In genomic region chr2:241802806-241803318, GRCh38 we compare ENCODE assay signal across 12 cellular contexts. TPM values are rescaled to one million over a fixed set of nuclear protein-coding genes. Genes with fewer than 3 reads are reported as not detected.
DNase-seq lines count a peak whose midpoint lies in the region; ATAC-seq and TF ChIP-seq lines count a peak whose summit lies in the region.
"Had no signal": no experiment of that assay in that cellular context is flagged by ENCODE, and none has a peak within 500 bp of the region (broad histone marks: within the 10 kb centered on the region; RNA-seq: fewer than 3 reads in every experiment).

No MANE protein-coding gene starts in this region.

- H3K4me3 ChIP-seq in HUES6 (ENCODE audit: low read depth, low read length) (peak overlapping the region; percentile 57; the same call in 1 of the 2 replicates), psoas muscle (peak overlapping the region; percentile 61)
- peak overlapping the region; percentile 57 for H3K4me3 ChIP-seq in effector memory CD4-positive, alpha-beta T cell (ENCODE audit: insufficient read depth, low read depth, low read length, poor library complexity, severe bottlenecking)
- H3K4me3 ChIP-seq: mucosa of descending colon had no signal

- H3K36me3 ChIP-seq in HUES6 (ENCODE audit: control insufficient read depth, insufficient read depth, low read length) (no peaks in the 10 kb centered on the region), psoas muscle (ENCODE audit: insufficient read depth in 1 of 2, low read depth in 1 of 2) (no peaks in the 10 kb centered on the region)
- H3K36me3 ChIP-seq in effector memory CD4-positive, alpha-beta T cell (ENCODE audit: control insufficient read depth, insufficient read depth, low read length): no peaks in the 10 kb centered on the region

- peaks cover 31% of the 10 kb centered on the region for H3K4me1 ChIP-seq in HUES6 (ENCODE audit: control insufficient read depth, insufficient read depth, low read length)
- H3K4me1 ChIP-seq in effector memory CD4-positive, alpha-beta T cell (ENCODE audit: control insufficient read depth, insufficient read depth, low read length, poor library complexity, severe bottlenecking): peaks cover 23% of the 10 kb centered on the region
- H3K4me1 ChIP-seq in psoas muscle: peaks cover 3% of the 10 kb centered on the region
- H3K4me1 ChIP-seq: Caco-2 had no signal

- DNase-seq in G401 (ENCODE audit: low spot score): peak; percentile 6
- DNase-seq in effector memory CD4-positive, alpha-beta T cell: no peak
- peak in 1 of 2 donors; percentile 10 for DNase-seq in psoas muscle
- no peak for DNase-seq in SKM-1 (lab: John Stamatoyannopoulos, UW; ENCODE audit: unreplicated experiment)
- no peak for DNase-seq in dedifferentiated amniotic fluid mesenchymal stem cell (ENCODE audit: extremely low spot score)
- no peak for DNase-seq in inferior parietal cortex (ENCODE audit: extremely low spot score)
- DNase-seq: Caco-2, SW 1271 had no signal

- TF ChIP-seq CTCF in psoas muscle (IDR thresholded peaks at IDR 0.05): no peak

- intact Hi-C loops in psoas muscle (cut with DNase I): no loop called here

- 46 to 66% (median 58%) methylated on average over 10 to 23 of the region's 23 CpGs for WGBS in psoas muscle, 3 donors

- H3K9me3 ChIP-seq in HUES6 (ENCODE audit: control insufficient read depth, insufficient read depth, low read depth, low read length): no peaks in the 10 kb centered on the region
- no peaks in the 10 kb centered on the region for H3K9me3 ChIP-seq in effector memory CD4-positive, alpha-beta T cell (ENCODE audit: control insufficient read depth, low read length)
- H3K9me3 ChIP-seq in psoas muscle: no peaks in the 10 kb centered on the region
- H3K9me3 ChIP-seq: Caco-2, mucosa of descending colon had no signal

- no peak for ATAC-seq in psoas muscle
- no peak for ATAC-seq in HG02885 (IDR thresholded peaks at IDR 0.05; ENCODE audit: poor library complexity, unreplicated experiment)

- H3K27ac ChIP-seq in HUES6 (ENCODE audit: low read depth, low read length) (no peak overlapping the region), psoas muscle (no peak overlapping the region)
- H3K27ac ChIP-seq in effector memory CD4-positive, alpha-beta T cell (ENCODE audit: insufficient read depth, low read length, poor library complexity, severe bottlenecking): no peak overlapping the region
- H3K27ac ChIP-seq: HL-60 had no signal

- in situ Hi-C loops in G401 (cut with HindIII; ENCODE audit: low sequenced_read_pairs): no loop called here

- no peak overlapping the region for H3K9ac ChIP-seq in HUES6 (ENCODE audit: low read length)

- peaks cover 23% of the 10 kb centered on the region for H3K27me3 ChIP-seq in HUES6 (ENCODE audit: control insufficient read depth, insufficient read depth, low read length)
- H3K27me3 ChIP-seq in effector memory CD4-positive, alpha-beta T cell (replicated peaks; ENCODE audit: control insufficient read depth, insufficient read depth, low read length, poor library complexity, severe bottlenecking): peaks cover 5% of the 10 kb centered on the region
- peaks cover 0 to 20% (median 0%) of the 10 kb centered on the region in 3 donors for H3K27me3 ChIP-seq in psoas muscle (ENCODE audit: insufficient read depth in 3 of 3, low read length in 2 of 3)

RNA-seq across cellular contexts. Expression of gene NEU4, which starts 6.1 kb away (rescaled TPM):
- total RNA-seq in G401 (2014; rRNA removed; shearing (Covaris generic)): not detected in 2 replicates
- 10 to 100 TPM in 2 of 4 donors, 1 to 10 TPM in 1, under 1 TPM in 1; 0.44 to 18.0 (median 9.1) TPM for total RNA-seq in psoas muscle
- 10 to 100 TPM in 1 of 3 donors, 1 to 10 TPM in 1, under 1 TPM in 1; 0.73 to 54.6 (median 3.4) TPM for polyA plus RNA-seq in psoas muscle

RNA-seq across cellular contexts. Expression of gene GAL3ST2, which starts 26.2 kb away (rescaled TPM):
- not detected in 2 replicates for total RNA-seq in G401 (2014; rRNA removed; shearing (Covaris generic))
- under 1 TPM in 1 of 4 donors, not detected in 3; 0.16 TPM for total RNA-seq in psoas muscle
- under 1 TPM in 1 of 3 donors, not detected in 2; 0.14 TPM for polyA plus RNA-seq in psoas muscle

RNA-seq across cellular contexts. Expression of gene PDCD1, which starts 55.8 kb away (rescaled TPM):
- total RNA-seq in G401 (2014; rRNA removed; shearing (Covaris generic)): 0.62 TPM in 1 of 2 replicates, not detected in the other
- total RNA-seq in psoas muscle: under 1 TPM in 2 of 4 donors, not detected in 2; 0.20 to 0.30 TPM
- under 1 TPM; 0.03 to 0.06 (median 0.05) TPM for polyA plus RNA-seq in psoas muscle
- total RNA-seq: Caco-2 had no signal
